1 cellular context compared by ENCODE assay signal in genomic region chr20:55469074-55469473, GRCh38.
TF ChIP-seq lines count a peak whose summit lies in the region.

No MANE protein-coding gene starts in this region.

TF ChIP-seq in HepG2, 621 proteins besides CTCF, POLR2A, EP300 and RAD21 (continued from another document):
- peak; percentile 45; the same call in 1 of the 2 replicates for TF ChIP-seq AHDC1 (CRISPR knock-in tag; IDR thresholded peaks at IDR 0.05; ENCODE audit: borderline replicate concordance)
- no peak for TF ChIP-seq TBL1XR1 (IDR thresholded peaks at IDR 0.05; ENCODE audit: borderline replicate concordance, low read length, partially characterized antibody)
- 0 out of 2 replicates have a peak, but pooled peaks have one; percentile 31 for TF ChIP-seq FOXA3 (CRISPR knock-in tag; IDR thresholded peaks at IDR 0.05)
- no peak for TF ChIP-seq REPIN1 (CRISPR knock-in tag; IDR thresholded peaks at IDR 0.05; ENCODE audit: borderline replicate concordance, low read depth)
- 0 out of 2 replicates have a peak, but pooled peaks have one; percentile 30 for TF ChIP-seq MIXL1 (CRISPR knock-in tag; IDR thresholded peaks at IDR 0.05)
- TF ChIP-seq TBX2 (CRISPR knock-in tag; IDR thresholded peaks at IDR 0.05; ENCODE audit: borderline replicate concordance), result 0 out of 2 replicates have a peak, but pooled peaks have one; percentile 27
- TF ChIP-seq ZNF766 (CRISPR knock-in tag; IDR thresholded peaks at IDR 0.05; ENCODE audit: borderline replicate concordance), result no peak
- TF ChIP-seq REXO4 (CRISPR knock-in tag; IDR thresholded peaks at IDR 0.05; ENCODE audit: borderline replicate concordance), result no peak
- TF ChIP-seq, protein P1, sequence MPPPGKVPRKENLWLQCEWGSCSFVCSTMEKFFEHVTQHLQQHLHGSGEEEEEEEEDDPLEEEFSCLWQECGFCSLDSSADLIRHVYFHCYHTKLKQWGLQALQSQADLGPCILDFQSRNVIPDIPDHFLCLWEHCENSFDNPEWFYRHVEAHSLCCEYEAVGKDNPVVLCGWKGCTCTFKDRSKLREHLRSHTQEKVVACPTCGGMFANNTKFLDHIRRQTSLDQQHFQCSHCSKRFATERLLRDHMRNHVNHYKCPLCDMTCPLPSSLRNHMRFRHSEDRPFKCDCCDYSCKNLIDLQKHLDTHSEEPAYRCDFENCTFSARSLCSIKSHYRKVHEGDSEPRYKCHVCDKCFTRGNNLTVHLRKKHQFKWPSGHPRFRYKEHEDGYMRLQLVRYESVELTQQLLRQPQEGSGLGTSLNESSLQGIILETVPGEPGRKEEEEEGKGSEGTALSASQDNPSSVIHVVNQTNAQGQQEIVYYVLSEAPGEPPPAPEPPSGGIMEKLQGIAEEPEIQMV (CRISPR knock-in tag; IDR thresholded peaks at IDR 0.05; ENCODE audit: low read depth), result no peak
- TF ChIP-seq MED1 (CRISPR knock-in tag; IDR thresholded peaks at IDR 0.05), result 0 out of 2 replicates have a peak, but pooled peaks have one; percentile 32
- TF ChIP-seq, protein P2, sequence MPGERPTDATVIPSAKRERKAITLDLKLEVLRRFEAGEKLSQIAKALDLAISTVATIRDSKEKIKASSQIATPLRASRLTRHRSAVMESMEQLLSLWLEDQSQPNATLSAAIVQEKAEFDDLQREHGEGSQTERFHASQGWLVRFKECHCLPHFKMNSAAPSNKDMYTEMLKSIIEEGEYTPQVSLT (CRISPR knock-in tag; IDR thresholded peaks at IDR 0.05; ENCODE audit: borderline replicate concordance, low read depth), result no peak
- no peak for TF ChIP-seq XRCC5 (optimal IDR thresholded peaks at IDR 0.05; ENCODE audit: low read length)
- no peak for TF ChIP-seq SMARCC2 (IDR thresholded peaks at IDR 0.05)
- peak; percentile 46; the same call in 1 of the 2 replicates for TF ChIP-seq GFI1 (CRISPR knock-in tag; IDR thresholded peaks at IDR 0.05; ENCODE audit: borderline replicate concordance)
- TF ChIP-seq, protein P3, sequence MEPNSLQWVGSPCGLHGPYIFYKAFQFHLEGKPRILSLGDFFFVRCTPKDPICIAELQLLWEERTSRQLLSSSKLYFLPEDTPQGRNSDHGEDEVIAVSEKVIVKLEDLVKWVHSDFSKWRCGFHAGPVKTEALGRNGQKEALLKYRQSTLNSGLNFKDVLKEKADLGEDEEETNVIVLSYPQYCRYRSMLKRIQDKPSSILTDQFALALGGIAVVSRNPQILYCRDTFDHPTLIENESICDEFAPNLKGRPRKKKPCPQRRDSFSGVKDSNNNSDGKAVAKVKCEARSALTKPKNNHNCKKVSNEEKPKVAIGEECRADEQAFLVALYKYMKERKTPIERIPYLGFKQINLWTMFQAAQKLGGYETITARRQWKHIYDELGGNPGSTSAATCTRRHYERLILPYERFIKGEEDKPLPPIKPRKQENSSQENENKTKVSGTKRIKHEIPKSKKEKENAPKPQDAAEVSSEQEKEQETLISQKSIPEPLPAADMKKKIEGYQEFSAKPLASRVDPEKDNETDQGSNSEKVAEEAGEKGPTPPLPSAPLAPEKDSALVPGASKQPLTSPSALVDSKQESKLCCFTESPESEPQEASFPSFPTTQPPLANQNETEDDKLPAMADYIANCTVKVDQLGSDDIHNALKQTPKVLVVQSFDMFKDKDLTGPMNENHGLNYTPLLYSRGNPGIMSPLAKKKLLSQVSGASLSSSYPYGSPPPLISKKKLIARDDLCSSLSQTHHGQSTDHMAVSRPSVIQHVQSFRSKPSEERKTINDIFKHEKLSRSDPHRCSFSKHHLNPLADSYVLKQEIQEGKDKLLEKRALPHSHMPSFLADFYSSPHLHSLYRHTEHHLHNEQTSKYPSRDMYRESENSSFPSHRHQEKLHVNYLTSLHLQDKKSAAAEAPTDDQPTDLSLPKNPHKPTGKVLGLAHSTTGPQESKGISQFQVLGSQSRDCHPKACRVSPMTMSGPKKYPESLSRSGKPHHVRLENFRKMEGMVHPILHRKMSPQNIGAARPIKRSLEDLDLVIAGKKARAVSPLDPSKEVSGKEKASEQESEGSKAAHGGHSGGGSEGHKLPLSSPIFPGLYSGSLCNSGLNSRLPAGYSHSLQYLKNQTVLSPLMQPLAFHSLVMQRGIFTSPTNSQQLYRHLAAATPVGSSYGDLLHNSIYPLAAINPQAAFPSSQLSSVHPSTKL (CRISPR knock-in tag; IDR thresholded peaks at IDR 0.05), result peak; percentile 59
- peak; percentile 80; the same call in 1 of the 2 replicates for TF ChIP-seq SOX5 (CRISPR knock-in tag; IDR thresholded peaks at IDR 0.05; ENCODE audit: borderline replicate concordance)
- TF ChIP-seq ZNF652 (CRISPR knock-in tag; IDR thresholded peaks at IDR 0.05; ENCODE audit: borderline replicate concordance, low read depth), result peak; percentile 78
- TF ChIP-seq, protein P4, sequence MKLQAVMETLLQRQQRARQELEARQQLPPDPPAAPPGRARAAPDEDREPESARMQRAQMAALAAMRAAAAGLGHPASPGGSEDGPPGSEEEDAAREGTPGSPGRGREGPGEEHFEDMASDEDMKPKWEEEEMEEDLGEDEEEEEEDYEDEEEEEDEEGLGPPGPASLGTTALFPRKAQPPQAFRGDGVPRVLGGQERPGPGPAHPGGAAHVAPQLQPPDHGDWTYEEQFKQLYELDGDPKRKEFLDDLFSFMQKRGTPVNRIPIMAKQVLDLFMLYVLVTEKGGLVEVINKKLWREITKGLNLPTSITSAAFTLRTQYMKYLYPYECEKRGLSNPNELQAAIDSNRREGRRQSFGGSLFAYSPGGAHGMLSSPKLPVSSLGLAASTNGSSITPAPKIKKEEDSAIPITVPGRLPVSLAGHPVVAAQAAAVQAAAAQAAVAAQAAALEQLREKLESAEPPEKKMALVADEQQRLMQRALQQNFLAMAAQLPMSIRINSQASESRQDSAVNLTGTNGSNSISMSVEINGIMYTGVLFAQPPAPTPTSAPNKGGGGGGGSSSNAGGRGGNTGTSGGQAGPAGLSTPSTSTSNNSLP (IDR thresholded peaks at IDR 0.05; ENCODE audit: low read depth, low read length), result peak; percentile 46; the same call in 1 of the 2 replicates
- TF ChIP-seq HOXA7 (CRISPR knock-in tag; IDR thresholded peaks at IDR 0.05), result no peak
- no peak for TF ChIP-seq ZNF562 (CRISPR knock-in tag; IDR thresholded peaks at IDR 0.05; ENCODE audit: borderline replicate concordance)
- no peak for TF ChIP-seq MIER3 (CRISPR knock-in tag; IDR thresholded peaks at IDR 0.05; ENCODE audit: borderline replicate concordance)
- TF ChIP-seq FOXP1 (IDR thresholded peaks at IDR 0.05), result no peak
- peak; percentile 51; the same call in 1 of the 2 replicates for TF ChIP-seq FOXP1 (CRISPR knock-in tag; IDR thresholded peaks at IDR 0.05)
- no peak for TF ChIP-seq DBP (CRISPR knock-in tag; IDR thresholded peaks at IDR 0.05; ENCODE audit: not compliant biosample characterization)
- no peak for TF ChIP-seq SOX6 (IDR thresholded peaks at IDR 0.05)
- peak; percentile 66 for TF ChIP-seq SOX6 (CRISPR knock-in tag; IDR thresholded peaks at IDR 0.05)
- no peak for TF ChIP-seq ZKSCAN1 (IDR thresholded peaks at IDR 0.05; ENCODE audit: low read length)
